1 cellular context compared by ENCODE assay signal in the genomic region with DNA sequence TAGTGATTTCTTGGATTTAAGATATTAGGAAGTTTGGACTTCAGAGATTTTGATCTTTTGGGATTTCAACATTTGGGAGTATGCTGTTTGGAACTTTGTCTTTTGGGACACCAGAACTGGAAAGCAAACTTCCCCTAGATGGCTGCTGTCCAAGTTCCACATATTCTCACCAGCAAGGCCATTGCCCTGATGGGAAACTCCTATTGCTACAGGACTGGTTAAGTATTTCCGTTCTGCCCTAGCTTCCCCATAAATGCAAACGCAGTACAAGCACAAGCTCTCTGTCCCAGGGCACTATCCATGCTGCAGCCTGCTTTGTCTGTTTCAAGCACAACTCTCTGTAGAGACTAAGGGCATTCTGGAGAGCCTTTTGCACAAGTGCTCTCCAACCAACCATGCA.
TF ChIP-seq lines count a peak whose summit lies in the region.

No MANE protein-coding gene starts in this region.

TF ChIP-seq in HepG2, 621 proteins besides CTCF, POLR2A, EP300 and RAD21 (continued from another document and continues in another):
- TF ChIP-seq ZSCAN22 (CRISPR knock-in tag; IDR thresholded peaks at IDR 0.05) = no peak
- no peak for TF ChIP-seq ZNF160 (CRISPR knock-in tag; IDR thresholded peaks at IDR 0.05)
- no peak for TF ChIP-seq KDM6A (CRISPR knock-in tag; IDR thresholded peaks at IDR 0.05; ENCODE audit: low read depth)
- 0 out of 2 replicates have a peak, but pooled peaks have one; percentile 4 for TF ChIP-seq CEBPG (CRISPR knock-in tag; IDR thresholded peaks at IDR 0.05)
- TF ChIP-seq RFX5 (IDR thresholded peaks at IDR 0.05; ENCODE audit: low read depth, low read length) = no peak
- TF ChIP-seq ZNF564 (CRISPR knock-in tag; IDR thresholded peaks at IDR 0.05) = no peak
- TF ChIP-seq, protein P1, sequence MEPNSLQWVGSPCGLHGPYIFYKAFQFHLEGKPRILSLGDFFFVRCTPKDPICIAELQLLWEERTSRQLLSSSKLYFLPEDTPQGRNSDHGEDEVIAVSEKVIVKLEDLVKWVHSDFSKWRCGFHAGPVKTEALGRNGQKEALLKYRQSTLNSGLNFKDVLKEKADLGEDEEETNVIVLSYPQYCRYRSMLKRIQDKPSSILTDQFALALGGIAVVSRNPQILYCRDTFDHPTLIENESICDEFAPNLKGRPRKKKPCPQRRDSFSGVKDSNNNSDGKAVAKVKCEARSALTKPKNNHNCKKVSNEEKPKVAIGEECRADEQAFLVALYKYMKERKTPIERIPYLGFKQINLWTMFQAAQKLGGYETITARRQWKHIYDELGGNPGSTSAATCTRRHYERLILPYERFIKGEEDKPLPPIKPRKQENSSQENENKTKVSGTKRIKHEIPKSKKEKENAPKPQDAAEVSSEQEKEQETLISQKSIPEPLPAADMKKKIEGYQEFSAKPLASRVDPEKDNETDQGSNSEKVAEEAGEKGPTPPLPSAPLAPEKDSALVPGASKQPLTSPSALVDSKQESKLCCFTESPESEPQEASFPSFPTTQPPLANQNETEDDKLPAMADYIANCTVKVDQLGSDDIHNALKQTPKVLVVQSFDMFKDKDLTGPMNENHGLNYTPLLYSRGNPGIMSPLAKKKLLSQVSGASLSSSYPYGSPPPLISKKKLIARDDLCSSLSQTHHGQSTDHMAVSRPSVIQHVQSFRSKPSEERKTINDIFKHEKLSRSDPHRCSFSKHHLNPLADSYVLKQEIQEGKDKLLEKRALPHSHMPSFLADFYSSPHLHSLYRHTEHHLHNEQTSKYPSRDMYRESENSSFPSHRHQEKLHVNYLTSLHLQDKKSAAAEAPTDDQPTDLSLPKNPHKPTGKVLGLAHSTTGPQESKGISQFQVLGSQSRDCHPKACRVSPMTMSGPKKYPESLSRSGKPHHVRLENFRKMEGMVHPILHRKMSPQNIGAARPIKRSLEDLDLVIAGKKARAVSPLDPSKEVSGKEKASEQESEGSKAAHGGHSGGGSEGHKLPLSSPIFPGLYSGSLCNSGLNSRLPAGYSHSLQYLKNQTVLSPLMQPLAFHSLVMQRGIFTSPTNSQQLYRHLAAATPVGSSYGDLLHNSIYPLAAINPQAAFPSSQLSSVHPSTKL (CRISPR knock-in tag; IDR thresholded peaks at IDR 0.05) = peak; percentile 18; the same call in 1 of the 2 replicates
- TF ChIP-seq ZNF282 (IDR thresholded peaks at IDR 0.05; ENCODE audit: partially characterized antibody) = no peak
- TF ChIP-seq ZMYM4 (CRISPR knock-in tag; IDR thresholded peaks at IDR 0.05) = peak; percentile 32; the same call in 1 of the 2 replicates
- no peak for TF ChIP-seq ZNF724P (CRISPR knock-in tag; IDR thresholded peaks at IDR 0.05; ENCODE audit: borderline replicate concordance)
- TF ChIP-seq ZNF460 (CRISPR knock-in tag; IDR thresholded peaks at IDR 0.05; ENCODE audit: borderline replicate concordance) = no peak
- TF ChIP-seq MEF2D (CRISPR knock-in tag; IDR thresholded peaks at IDR 0.05) = no peak
- TF ChIP-seq ZNF501 (CRISPR knock-in tag; IDR thresholded peaks at IDR 0.05) = 0 out of 2 replicates have a peak, but pooled peaks have one; percentile 17
- TF ChIP-seq, protein P2, sequence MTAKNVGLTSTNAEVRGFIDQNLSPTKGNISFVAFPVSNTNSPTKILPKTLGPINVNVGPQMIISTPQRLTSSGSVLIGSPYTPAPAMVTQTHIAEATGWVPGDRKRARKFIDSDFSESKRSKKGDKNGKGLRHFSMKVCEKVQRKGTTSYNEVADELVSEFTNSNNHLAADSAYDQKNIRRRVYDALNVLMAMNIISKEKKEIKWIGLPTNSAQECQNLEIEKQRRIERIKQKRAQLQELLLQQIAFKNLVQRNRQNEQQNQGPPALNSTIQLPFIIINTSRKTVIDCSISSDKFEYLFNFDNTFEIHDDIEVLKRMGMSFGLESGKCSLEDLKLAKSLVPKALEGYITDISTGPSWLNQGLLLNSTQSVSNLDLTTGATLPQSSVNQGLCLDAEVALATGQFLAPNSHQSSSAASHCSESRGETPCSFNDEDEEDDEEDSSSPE (CRISPR knock-in tag; IDR thresholded peaks at IDR 0.05) = no peak
- TF ChIP-seq CBX5 (CRISPR knock-in tag; IDR thresholded peaks at IDR 0.05; ENCODE audit: borderline replicate concordance) = no peak
- TF ChIP-seq MAZ (IDR thresholded peaks at IDR 0.05; ENCODE audit: borderline replicate concordance, low read depth, low read length) = no peak
- TF ChIP-seq MAZ (CRISPR knock-in tag; IDR thresholded peaks at IDR 0.05; ENCODE audit: low read depth) = no peak
- no peak for TF ChIP-seq MAFF (IDR thresholded peaks at IDR 0.05; ENCODE audit: low read depth, low read length)
- TF ChIP-seq FOXP1 (IDR thresholded peaks at IDR 0.05) = no peak
- no peak for TF ChIP-seq FOXP1 (CRISPR knock-in tag; IDR thresholded peaks at IDR 0.05)
- TF ChIP-seq, protein P3, sequence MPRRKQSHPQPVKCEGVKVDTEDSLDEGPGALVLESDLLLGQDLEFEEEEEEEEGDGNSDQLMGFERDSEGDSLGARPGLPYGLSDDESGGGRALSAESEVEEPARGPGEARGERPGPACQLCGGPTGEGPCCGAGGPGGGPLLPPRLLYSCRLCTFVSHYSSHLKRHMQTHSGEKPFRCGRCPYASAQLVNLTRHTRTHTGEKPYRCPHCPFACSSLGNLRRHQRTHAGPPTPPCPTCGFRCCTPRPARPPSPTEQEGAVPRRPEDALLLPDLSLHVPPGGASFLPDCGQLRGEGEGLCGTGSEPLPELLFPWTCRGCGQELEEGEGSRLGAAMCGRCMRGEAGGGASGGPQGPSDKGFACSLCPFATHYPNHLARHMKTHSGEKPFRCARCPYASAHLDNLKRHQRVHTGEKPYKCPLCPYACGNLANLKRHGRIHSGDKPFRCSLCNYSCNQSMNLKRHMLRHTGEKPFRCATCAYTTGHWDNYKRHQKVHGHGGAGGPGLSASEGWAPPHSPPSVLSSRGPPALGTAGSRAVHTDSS (CRISPR knock-in tag; conservative IDR thresholded peaks at IDR 0.05) = no peak
- no peak for TF ChIP-seq ZFP1 (CRISPR knock-in tag; IDR thresholded peaks at IDR 0.05)
- peak; percentile 28; the same call in 1 of the 2 replicates for TF ChIP-seq BCL6 (CRISPR knock-in tag; IDR thresholded peaks at IDR 0.05)
- 0 out of 2 replicates have a peak, but pooled peaks have one; percentile 14 for TF ChIP-seq PPARG (CRISPR knock-in tag; conservative IDR thresholded peaks at IDR 0.05)
- TF ChIP-seq, protein P4, sequence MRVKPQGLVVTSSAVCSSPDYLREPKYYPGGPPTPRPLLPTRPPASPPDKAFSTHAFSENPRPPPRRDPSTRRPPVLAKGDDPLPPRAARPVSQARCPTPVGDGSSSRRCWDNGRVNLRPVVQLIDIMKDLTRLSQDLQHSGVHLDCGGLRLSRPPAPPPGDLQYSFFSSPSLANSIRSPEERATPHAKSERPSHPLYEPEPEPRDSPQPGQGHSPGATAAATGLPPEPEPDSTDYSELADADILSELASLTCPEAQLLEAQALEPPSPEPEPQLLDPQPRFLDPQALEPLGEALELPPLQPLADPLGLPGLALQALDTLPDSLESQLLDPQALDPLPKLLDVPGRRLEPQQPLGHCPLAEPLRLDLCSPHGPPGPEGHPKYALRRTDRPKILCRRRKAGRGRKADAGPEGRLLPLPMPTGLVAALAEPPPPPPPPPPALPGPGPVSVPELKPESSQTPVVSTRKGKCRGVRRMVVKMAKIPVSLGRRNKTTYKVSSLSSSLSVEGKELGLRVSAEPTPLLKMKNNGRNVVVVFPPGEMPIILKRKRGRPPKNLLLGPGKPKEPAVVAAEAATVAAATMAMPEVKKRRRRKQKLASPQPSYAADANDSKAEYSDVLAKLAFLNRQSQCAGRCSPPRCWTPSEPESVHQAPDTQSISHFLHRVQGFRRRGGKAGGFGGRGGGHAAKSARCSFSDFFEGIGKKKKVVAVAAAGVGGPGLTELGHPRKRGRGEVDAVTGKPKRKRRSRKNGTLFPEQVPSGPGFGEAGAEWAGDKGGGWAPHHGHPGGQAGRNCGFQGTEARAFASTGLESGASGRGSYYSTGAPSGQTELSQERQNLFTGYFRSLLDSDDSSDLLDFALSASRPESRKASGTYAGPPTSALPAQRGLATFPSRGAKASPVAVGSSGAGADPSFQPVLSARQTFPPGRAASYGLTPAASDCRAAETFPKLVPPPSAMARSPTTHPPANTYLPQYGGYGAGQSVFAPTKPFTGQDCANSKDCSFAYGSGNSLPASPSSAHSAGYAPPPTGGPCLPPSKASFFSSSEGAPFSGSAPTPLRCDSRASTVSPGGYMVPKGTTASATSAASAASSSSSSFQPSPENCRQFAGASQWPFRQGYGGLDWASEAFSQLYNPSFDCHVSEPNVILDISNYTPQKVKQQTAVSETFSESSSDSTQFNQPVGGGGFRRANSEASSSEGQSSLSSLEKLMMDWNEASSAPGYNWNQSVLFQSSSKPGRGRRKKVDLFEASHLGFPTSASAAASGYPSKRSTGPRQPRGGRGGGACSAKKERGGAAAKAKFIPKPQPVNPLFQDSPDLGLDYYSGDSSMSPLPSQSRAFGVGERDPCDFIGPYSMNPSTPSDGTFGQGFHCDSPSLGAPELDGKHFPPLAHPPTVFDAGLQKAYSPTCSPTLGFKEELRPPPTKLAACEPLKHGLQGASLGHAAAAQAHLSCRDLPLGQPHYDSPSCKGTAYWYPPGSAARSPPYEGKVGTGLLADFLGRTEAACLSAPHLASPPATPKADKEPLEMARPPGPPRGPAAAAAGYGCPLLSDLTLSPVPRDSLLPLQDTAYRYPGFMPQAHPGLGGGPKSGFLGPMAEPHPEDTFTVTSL (CRISPR knock-in tag; IDR thresholded peaks at IDR 0.05; ENCODE audit: borderline replicate concordance) = 0 out of 2 replicates have a peak, but pooled peaks have one; percentile 22
- TF ChIP-seq, protein P5, sequence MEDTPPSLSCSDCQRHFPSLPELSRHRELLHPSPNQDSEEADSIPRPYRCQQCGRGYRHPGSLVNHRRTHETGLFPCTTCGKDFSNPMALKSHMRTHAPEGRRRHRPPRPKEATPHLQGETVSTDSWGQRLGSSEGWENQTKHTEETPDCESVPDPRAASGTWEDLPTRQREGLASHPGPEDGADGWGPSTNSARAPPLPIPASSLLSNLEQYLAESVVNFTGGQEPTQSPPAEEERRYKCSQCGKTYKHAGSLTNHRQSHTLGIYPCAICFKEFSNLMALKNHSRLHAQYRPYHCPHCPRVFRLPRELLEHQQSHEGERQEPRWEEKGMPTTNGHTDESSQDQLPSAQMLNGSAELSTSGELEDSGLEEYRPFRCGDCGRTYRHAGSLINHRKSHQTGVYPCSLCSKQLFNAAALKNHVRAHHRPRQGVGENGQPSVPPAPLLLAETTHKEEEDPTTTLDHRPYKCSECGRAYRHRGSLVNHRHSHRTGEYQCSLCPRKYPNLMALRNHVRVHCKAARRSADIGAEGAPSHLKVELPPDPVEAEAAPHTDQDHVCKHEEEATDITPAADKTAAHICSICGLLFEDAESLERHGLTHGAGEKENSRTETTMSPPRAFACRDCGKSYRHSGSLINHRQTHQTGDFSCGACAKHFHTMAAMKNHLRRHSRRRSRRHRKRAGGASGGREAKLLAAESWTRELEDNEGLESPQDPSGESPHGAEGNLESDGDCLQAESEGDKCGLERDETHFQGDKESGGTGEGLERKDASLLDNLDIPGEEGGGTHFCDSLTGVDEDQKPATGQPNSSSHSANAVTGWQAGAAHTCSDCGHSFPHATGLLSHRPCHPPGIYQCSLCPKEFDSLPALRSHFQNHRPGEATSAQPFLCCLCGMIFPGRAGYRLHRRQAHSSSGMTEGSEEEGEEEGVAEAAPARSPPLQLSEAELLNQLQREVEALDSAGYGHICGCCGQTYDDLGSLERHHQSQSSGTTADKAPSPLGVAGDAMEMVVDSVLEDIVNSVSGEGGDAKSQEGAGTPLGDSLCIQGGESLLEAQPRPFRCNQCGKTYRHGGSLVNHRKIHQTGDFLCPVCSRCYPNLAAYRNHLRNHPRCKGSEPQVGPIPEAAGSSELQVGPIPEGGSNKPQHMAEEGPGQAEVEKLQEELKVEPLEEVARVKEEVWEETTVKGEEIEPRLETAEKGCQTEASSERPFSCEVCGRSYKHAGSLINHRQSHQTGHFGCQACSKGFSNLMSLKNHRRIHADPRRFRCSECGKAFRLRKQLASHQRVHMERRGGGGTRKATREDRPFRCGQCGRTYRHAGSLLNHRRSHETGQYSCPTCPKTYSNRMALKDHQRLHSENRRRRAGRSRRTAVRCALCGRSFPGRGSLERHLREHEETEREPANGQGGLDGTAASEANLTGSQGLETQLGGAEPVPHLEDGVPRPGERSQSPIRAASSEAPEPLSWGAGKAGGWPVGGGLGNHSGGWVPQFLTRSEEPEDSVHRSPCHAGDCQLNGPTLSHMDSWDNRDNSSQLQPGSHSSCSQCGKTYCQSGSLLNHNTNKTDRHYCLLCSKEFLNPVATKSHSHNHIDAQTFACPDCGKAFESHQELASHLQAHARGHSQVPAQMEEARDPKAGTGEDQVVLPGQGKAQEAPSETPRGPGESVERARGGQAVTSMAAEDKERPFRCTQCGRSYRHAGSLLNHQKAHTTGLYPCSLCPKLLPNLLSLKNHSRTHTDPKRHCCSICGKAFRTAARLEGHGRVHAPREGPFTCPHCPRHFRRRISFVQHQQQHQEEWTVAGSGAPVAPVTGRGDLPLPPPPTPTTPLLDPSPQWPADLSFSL (CRISPR knock-in tag; IDR thresholded peaks at IDR 0.05) = no peak
- TF ChIP-seq MIER2 (CRISPR knock-in tag; IDR thresholded peaks at IDR 0.05) = 0 out of 2 replicates have a peak, but pooled peaks have one; percentile 24
- no peak for TF ChIP-seq SMARCC2 (IDR thresholded peaks at IDR 0.05)
- no peak for TF ChIP-seq MAFK (conservative IDR thresholded peaks at IDR 0.05 in 1 of 2, IDR thresholded peaks at IDR 0.05 in 1 of 2; ENCODE audit: low read length in 2 of 2)
- TF ChIP-seq, protein P6, sequence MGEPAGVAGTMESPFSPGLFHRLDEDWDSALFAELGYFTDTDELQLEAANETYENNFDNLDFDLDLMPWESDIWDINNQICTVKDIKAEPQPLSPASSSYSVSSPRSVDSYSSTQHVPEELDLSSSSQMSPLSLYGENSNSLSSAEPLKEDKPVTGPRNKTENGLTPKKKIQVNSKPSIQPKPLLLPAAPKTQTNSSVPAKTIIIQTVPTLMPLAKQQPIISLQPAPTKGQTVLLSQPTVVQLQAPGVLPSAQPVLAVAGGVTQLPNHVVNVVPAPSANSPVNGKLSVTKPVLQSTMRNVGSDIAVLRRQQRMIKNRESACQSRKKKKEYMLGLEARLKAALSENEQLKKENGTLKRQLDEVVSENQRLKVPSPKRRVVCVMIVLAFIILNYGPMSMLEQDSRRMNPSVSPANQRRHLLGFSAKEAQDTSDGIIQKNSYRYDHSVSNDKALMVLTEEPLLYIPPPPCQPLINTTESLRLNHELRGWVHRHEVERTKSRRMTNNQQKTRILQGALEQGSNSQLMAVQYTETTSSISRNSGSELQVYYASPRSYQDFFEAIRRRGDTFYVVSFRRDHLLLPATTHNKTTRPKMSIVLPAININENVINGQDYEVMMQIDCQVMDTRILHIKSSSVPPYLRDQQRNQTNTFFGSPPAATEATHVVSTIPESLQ (CRISPR knock-in tag; conservative IDR thresholded peaks at IDR 0.05) = no peak
- TF ChIP-seq, protein P7, sequence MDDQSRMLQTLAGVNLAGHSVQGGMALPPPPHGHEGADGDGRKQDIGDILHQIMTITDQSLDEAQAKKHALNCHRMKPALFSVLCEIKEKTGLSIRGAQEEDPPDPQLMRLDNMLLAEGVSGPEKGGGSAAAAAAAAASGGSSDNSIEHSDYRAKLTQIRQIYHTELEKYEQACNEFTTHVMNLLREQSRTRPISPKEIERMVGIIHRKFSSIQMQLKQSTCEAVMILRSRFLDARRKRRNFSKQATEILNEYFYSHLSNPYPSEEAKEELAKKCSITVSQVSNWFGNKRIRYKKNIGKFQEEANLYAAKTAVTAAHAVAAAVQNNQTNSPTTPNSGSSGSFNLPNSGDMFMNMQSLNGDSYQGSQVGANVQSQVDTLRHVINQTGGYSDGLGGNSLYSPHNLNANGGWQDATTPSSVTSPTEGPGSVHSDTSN (CRISPR knock-in tag; IDR thresholded peaks at IDR 0.05; ENCODE audit: borderline replicate concordance) = no peak
- TF ChIP-seq SOX13 (IDR thresholded peaks at IDR 0.05) = no peak
- TF ChIP-seq SOX13 (CRISPR knock-in tag; conservative IDR thresholded peaks at IDR 0.05 in 1 of 2, IDR thresholded peaks at IDR 0.05 in 1 of 2) = no peak
- no peak for TF ChIP-seq NR3C1 (CRISPR knock-in tag; IDR thresholded peaks at IDR 0.05)
- no peak for TF ChIP-seq ZNF878 (CRISPR knock-in tag; IDR thresholded peaks at IDR 0.05)
- no peak for TF ChIP-seq NR1H2 (CRISPR knock-in tag; IDR thresholded peaks at IDR 0.05; ENCODE audit: borderline replicate concordance, low read depth)
- TF ChIP-seq CAMTA2 (CRISPR knock-in tag; IDR thresholded peaks at IDR 0.05; ENCODE audit: borderline replicate concordance) = no peak
